In the genomic region with DNA sequence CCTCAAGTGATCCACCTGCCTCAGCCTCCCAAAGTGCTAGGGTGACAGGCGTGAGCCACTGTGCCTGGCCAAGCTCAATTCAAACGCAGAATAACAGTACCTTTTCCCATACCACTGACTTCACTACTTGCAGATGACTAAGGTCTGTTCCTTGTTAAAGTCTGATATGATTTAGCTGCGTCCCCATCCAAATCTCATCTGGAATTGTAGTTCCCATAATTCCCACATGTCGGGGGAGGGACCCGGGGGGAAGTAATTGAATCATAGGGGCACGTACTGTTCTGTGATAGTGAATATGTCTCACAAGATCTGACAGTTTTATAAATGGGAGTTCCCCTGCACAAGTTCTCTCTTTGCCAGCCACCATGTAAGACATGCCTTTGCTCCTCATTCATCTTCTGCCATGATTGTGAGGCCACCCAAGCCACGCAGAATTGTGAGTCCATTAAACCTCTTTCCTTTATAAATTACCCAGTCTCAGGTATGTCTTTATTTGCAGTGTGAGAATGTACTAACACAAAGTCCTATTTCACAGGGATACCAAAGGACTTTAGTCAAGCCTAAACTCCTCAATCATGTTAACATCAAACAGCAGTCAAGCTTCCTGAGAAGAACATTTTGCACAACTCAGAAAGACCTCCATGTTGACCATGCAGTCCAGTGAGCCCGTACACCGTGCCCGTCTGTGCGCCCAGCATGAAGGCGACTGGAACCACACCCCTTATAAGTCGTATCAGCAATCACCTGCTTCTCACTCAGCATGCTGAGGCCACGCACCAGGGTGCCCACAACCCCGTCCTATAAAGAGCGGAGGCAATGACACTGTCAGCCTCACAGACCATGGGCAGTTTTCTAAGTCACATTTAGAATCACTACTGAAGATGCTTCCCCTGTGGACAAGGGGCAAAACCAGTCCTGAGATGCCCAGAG, we compare ENCODE assay signal across 18 cellular contexts. TPM values are rescaled to one million over a fixed set of nuclear protein-coding genes. Genes with fewer than 3 reads are reported as not detected.
DNase-seq lines count a peak whose midpoint lies in the region; ATAC-seq, FAIRE-seq and TF ChIP-seq lines count a peak whose summit lies in the region.
"Had no signal": no experiment of that assay in that cellular context is flagged by ENCODE, and none has a peak within 500 bp of the region (broad histone marks: within the 10 kb centered on the region; RNA-seq: fewer than 3 reads in every experiment).

No MANE protein-coding gene starts in this region.

- no peak overlapping the region for H3K27ac Mint-ChIP-seq in endothelial cell (ENCODE audit: unreplicated experiment)
- H3K27ac Mint-ChIP-seq in stimulated activated naive B cell treated with anti-CD40 and anti-IgM and Interleukin-4, amounts not matched to agents 10 μg/mL and 1 μg/mL and 100 μg/mL, for 72 hours: peak overlapping the region; percentile 51
- H3K27ac Mint-ChIP-seq in CD4-positive, alpha-beta T cell: no peak overlapping the region
- H3K27ac Mint-ChIP-seq: HFFc6 had no signal

- H2AFZ ChIP-seq in HepG2 (ENCODE audit: low read length): no peak overlapping the region

- TF ChIP-seq CTCF in HepG2 (CRISPR knock-in tag; IDR thresholded peaks at IDR 0.05): no peak
- no peak for TF ChIP-seq CTCF in right lobe of liver (IDR thresholded peaks at IDR 0.05)
- no peak for TF ChIP-seq CTCF in HEK293 (tag by site-specific recombination; IDR thresholded peaks at IDR 0.05)
- TF ChIP-seq CTCF in endothelial cell (IDR thresholded peaks at IDR 0.05; ENCODE audit: unreplicated experiment): no peak
- TF ChIP-seq CTCF in CD4-positive, alpha-beta T cell (IDR thresholded peaks at IDR 0.05): no peak

- H3K4me2 ChIP-seq in HepG2 (ENCODE audit: low read depth, low read length): no peak overlapping the region; the same call in 1 of the 2 replicates
- H3K4me2 ChIP-seq: A549 had no signal

- peaks cover 13% of the 10 kb centered on the region for H3K4me1 Mint-ChIP-seq in endothelial cell (ENCODE audit: unreplicated experiment)
- peaks cover 43 to 53% of the 10 kb centered on the region in 2 donors for H3K4me1 Mint-ChIP-seq in stimulated activated naive B cell treated with anti-CD40 and anti-IgM and Interleukin-4, amounts not matched to agents 10 μg/mL and 1 μg/mL and 100 μg/mL, for 72 hours
- peaks cover 59% of the 10 kb centered on the region for H3K4me1 Mint-ChIP-seq in CD4-positive, alpha-beta T cell (ENCODE audit: low read depth)

- H3K4me3 ChIP-seq in HepG2 (replicated peaks in 1 of 3; ENCODE audit: insufficient read depth in 1 of 3, low read depth in 2 of 3, low read length in 3 of 3): no peak overlapping the region
- no peak overlapping the region for H3K4me3 ChIP-seq in right lobe of liver
- H3K4me3 ChIP-seq in HEK293 (ENCODE audit: low read depth, low read length): no peak overlapping the region
- H3K4me3 ChIP-seq: A549, K562, SK-N-MC had no signal

- no peaks in the 10 kb centered on the region for H3K27me3 ChIP-seq in HepG2 (ENCODE audit: control insufficient read depth in 1 of 2, insufficient read depth in 2 of 2, low read length in 2 of 2)
- no peaks in the 10 kb centered on the region for H3K27me3 ChIP-seq in right lobe of liver
- no peaks in the 10 kb centered on the region for H3K27me3 ChIP-seq in CD4-positive, alpha-beta T cell (ENCODE audit: control insufficient read depth, insufficient read depth, low read length)

- H3K9me3 ChIP-seq in HepG2 (ENCODE audit: low read length) (no peaks in the 10 kb centered on the region), right lobe of liver (no peaks in the 10 kb centered on the region), HEK293 (ENCODE audit: control insufficient read depth, insufficient read depth, low read depth, low read length) (no peaks in the 10 kb centered on the region)
- H3K9me3 ChIP-seq in CD4-positive, alpha-beta T cell (ENCODE audit: control insufficient read depth, low read length): peaks cover 11% of the 10 kb centered on the region
- H3K9me3 ChIP-seq: A549 had no signal

- peaks cover 12 to 45% of the 10 kb centered on the region in 2 experiments for H3K36me3 ChIP-seq in HepG2 (replicated peaks in 1 of 2; ENCODE audit: control insufficient read depth in 1 of 2, insufficient read depth in 2 of 2, low read length in 2 of 2)
- H3K36me3 ChIP-seq in right lobe of liver: no peaks in the 10 kb centered on the region
- no peaks in the 10 kb centered on the region; a peak in 1 of 3 replicates for H3K36me3 ChIP-seq in HEK293 (ENCODE audit: control insufficient read depth in 2 of 2, insufficient read depth in 1 of 2, low read length in 2 of 2)

- intact Hi-C loops in HepG2 (cut with micrococcal nuclease; ENCODE audit: unreplicated experiment) (no loop called here), right lobe of liver (cut with DNase I) (no loop called here)
- intact Hi-C loops in CD4-positive, alpha-beta T cell (cut with DNase I, micrococcal nuclease): no loop called here

- TF ChIP-seq EP300 in HepG2 (IDR thresholded peaks at IDR 0.05; ENCODE audit: low read depth in 2 of 2, low read length in 2 of 2) (no peak), HepG2 (CRISPR knock-in tag; IDR thresholded peaks at IDR 0.05; ENCODE audit: borderline replicate concordance) (no peak)

- peaks cover 21% of the 10 kb centered on the region for H3K36me3 Mint-ChIP-seq in endothelial cell (ENCODE audit: low read depth, unreplicated experiment)
- peaks cover 46 to 63% of the 10 kb centered on the region in 2 donors for H3K36me3 Mint-ChIP-seq in stimulated activated naive B cell treated with anti-CD40 and anti-IgM and Interleukin-4, amounts not matched to agents 10 μg/mL and 1 μg/mL and 100 μg/mL, for 72 hours
- peaks cover 69% of the 10 kb centered on the region for H3K36me3 Mint-ChIP-seq in CD4-positive, alpha-beta T cell (ENCODE audit: low read depth)

- CTCF ChIA-PET in HepG2 (lab: Yijun Ruan, JAX; ENCODE audit: low intra/inter-chr PET ratio, low total read pairs) (no interaction called here), HEK293 (lab: Yijun Ruan, JAX) (interaction anchor here (1.1 kb wide), 1 partner anchor 203 kb away, joined by 3 read pairs; no protein-coding TSS in a partner anchor)
- CTCF ChIA-PET in CD4-positive, alpha-beta T cell (lab: Charles Lee): no interaction called here

- peaks cover 59% of the 10 kb centered on the region for H3K4me1 ChIP-seq in HepG2 (ENCODE audit: insufficient read depth, low read length)
- peaks cover 0 to 3% (median 0%) of the 10 kb centered on the region in 4 donors for H3K4me1 ChIP-seq in right lobe of liver
- no peaks in the 10 kb centered on the region for H3K4me1 ChIP-seq in HEK293 (ENCODE audit: control insufficient read depth, insufficient read depth, low read length)
- H3K4me1 ChIP-seq: A549 had no signal

- no peak for TF ChIP-seq POLR2A in HepG2 (IDR thresholded peaks at IDR 0.05; ENCODE audit: insufficient read depth in 1 of 2, low read depth in 2 of 2, low read length in 2 of 2)
- no peak for TF ChIP-seq POLR2A in right lobe of liver (IDR thresholded peaks at IDR 0.05)

- H3K9me3 Mint-ChIP-seq in endothelial cell (ENCODE audit: unreplicated experiment): no peaks in the 10 kb centered on the region
- peaks cover 8 to 10% of the 10 kb centered on the region in 2 donors for H3K9me3 Mint-ChIP-seq in stimulated activated naive B cell treated with anti-CD40 and anti-IgM and Interleukin-4, amounts not matched to agents 10 μg/mL and 1 μg/mL and 100 μg/mL, for 72 hours
- H3K9me3 Mint-ChIP-seq in CD4-positive, alpha-beta T cell: peaks cover 3% of the 10 kb centered on the region

- BruUV-seq in HepG2 (replicated peaks; lab: Mats Ljungman, UMichigan): no TSS peak

- TF ChIP-seq RAD21 in HepG2 (CRISPR knock-in tag; IDR thresholded peaks at IDR 0.05): no peak

- POLR2A ChIA-PET in HepG2 (lab: Yijun Ruan, JAX) (interaction anchor here (2.8 kb wide), 1 partner anchor 11 kb away, joined by 12 read pairs; no protein-coding TSS in a partner anchor), HEK293 (lab: Yijun Ruan, JAX) (no interaction called here)
- POLR2A ChIA-PET in CD4-positive, alpha-beta T cell (lab: Charles Lee): interaction anchor here (1.9 kb wide), 1 partner anchor 14 kb away, joined by 5 read pairs; no protein-coding TSS in a partner anchor

- H3K79me2 ChIP-seq in HepG2 (ENCODE audit: insufficient read depth, low read length): peaks cover 92% of the 10 kb centered on the region

- no peak for FAIRE-seq in HepG2 (lab: Jason Lieb, UNC)
- FAIRE-seq: A549, K562, RCC 7860 had no signal

- peak overlapping the region; percentile 31 for H3K4me3 Mint-ChIP-seq in endothelial cell (ENCODE audit: unreplicated experiment)
- no peak overlapping the region for H3K4me3 Mint-ChIP-seq in stimulated activated naive B cell treated with anti-CD40 and anti-IgM and Interleukin-4, amounts not matched to agents 10 μg/mL and 1 μg/mL and 100 μg/mL, for 72 hours
- H3K4me3 Mint-ChIP-seq in CD4-positive, alpha-beta T cell: no peak overlapping the region
- H3K4me3 Mint-ChIP-seq: HFFc6 had no signal

- WGBS in HepG2 (ENCODE audit: low lambda C conversion rate): 96% methylated on average over 12 of the region's 16 CpGs
- WGBS in right lobe of liver (ENCODE audit: insufficient coverage, low coverage, low lambda C conversion rate, missing lambda C conversion rate): 95% methylated on average over 16 of the region's 16 CpGs

- H3K27ac ChIP-seq in HepG2 (ENCODE audit: extremely low read length, insufficient read depth, low read length) (no peak overlapping the region), right lobe of liver (no peak overlapping the region), HEK293 (ENCODE audit: extremely low read depth, low read depth, low read length) (no peak overlapping the region)
- H3K27ac ChIP-seq in CD4-positive, alpha-beta T cell (ENCODE audit: low read depth, low read length): no peak overlapping the region
- H3K27ac ChIP-seq: A549, SK-N-MC had no signal

- DNase-seq in HepG2 (ENCODE audit: low spot score) (no peak), right lobe of liver (no peak), endothelial cell (ENCODE audit: low spot score) (no peak), cortex of kidney (lab: John Stamatoyannopoulos, UW) (no peak)
- DNase-seq in stimulated activated naive B cell treated with anti-CD40 and anti-IgM and Interleukin-4, amounts not matched to agents 10 μg/mL and 1 μg/mL and 100 μg/mL, for 72 hours: no peak
- DNase-seq in CD4-positive, alpha-beta T cell: no peak
- DNase-seq: C1 segment of cervical spinal cord; DMS79; HFFc6; NCI-H1105; NCI-H1694; NK-92 treated with Interleukin-12 subunit alpha and Interleukin-12 subunit beta, amount 100 ng/mL, for 24 hours had no signal

- in situ Hi-C loops in HepG2 (cut with HindIII; ENCODE audit: extremely low pct_ligation_motif_present, low pct_unique_long_range_greater_than_20kb): no loop called here

- H3K9ac ChIP-seq in HepG2 (ENCODE audit: insufficient read depth, low read depth, low read length): no peak overlapping the region

- peaks cover 3% of the 10 kb centered on the region for H3K27me3 Mint-ChIP-seq in endothelial cell (ENCODE audit: unreplicated experiment)
- H3K27me3 Mint-ChIP-seq in stimulated activated naive B cell treated with anti-CD40 and anti-IgM and Interleukin-4, amounts not matched to agents 10 μg/mL and 1 μg/mL and 100 μg/mL, for 72 hours: no peaks in the 10 kb centered on the region
- H3K27me3 Mint-ChIP-seq in CD4-positive, alpha-beta T cell: no peaks in the 10 kb centered on the region

- ATAC-seq in HepG2 (peak; percentile 18; the same call in 1 of the 3 replicates), right lobe of liver (no peak), HG02642 (IDR thresholded peaks at IDR 0.05; ENCODE audit: poor library complexity, unreplicated experiment) (no peak)
- no peak for ATAC-seq in stimulated activated naive B cell treated with anti-CD40 and anti-IgM and Interleukin-4, amounts not matched to agents 10 μg/mL and 1 μg/mL and 100 μg/mL, for 72 hours (replicated peaks)
- ATAC-seq in CD4-positive, alpha-beta T cell (ENCODE audit: poor library complexity): no peak
- ATAC-seq: A549, K562 had no signal

- H4K20me1 ChIP-seq in HepG2 (ENCODE audit: insufficient read depth, low read length): peaks cover 32% of the 10 kb centered on the region

RNA-seq across cellular contexts. Expression of gene FOXN3, which starts 36.9 kb away (rescaled TPM):
- 32.4 and 42.4 TPM in 2 replicates for total RNA-seq in HepG2 (2016; rRNA removed; fragmentation: Illumina TruSeq; extraction: Trizol)
- 21.8 and 24.1 TPM in 2 replicates for total RNA-seq in HepG2 (2016; cell fraction: cytosol; rRNA removed; fragmentation: Illumina TruSeq; extraction: Trizol; ENCODE audit: low read depth)
- 31.8 and 34.4 TPM in 2 replicates for total RNA-seq in HepG2 (2016; cell fraction: insoluble cytoplasmic fraction; rRNA removed; fragmentation: Illumina TruSeq; extraction: Trizol)
- 34.0 and 40.7 TPM in 2 replicates for total RNA-seq in HepG2 (2016; cell fraction: membrane; rRNA removed; fragmentation: Illumina TruSeq; extraction: Trizol)
- total RNA-seq in HepG2 (2016; cell fraction: nucleus; rRNA removed; fragmentation: Illumina TruSeq; extraction: Trizol): 56.5 and 60.0 TPM in 2 replicates
- polyA plus RNA-seq in HepG2 (2011; rRNA removed): 64.7 and 70.2 TPM in 2 replicates
- polyA plus RNA-seq in HepG2 (2011; cell fraction: cytosol; rRNA removed): 47.5 and 57.5 TPM in 2 replicates
- 59.1 and 68.8 TPM in 2 replicates for polyA plus RNA-seq in HepG2 (2011; cell fraction: nucleus; rRNA removed)
- polyA plus RNA-seq in HepG2 (2012): 75.4 and 83.5 TPM in 2 replicates
- 12.3 and 14.4 TPM in 2 replicates for polyA plus RNA-seq in HepG2 (2016; cell fraction: cytosol; fragmentation: Illumina TruSeq; extraction: Trizol; ENCODE audit: low read depth)
- 34.1 and 37.2 TPM in 2 replicates for polyA plus RNA-seq in HepG2 (2016; cell fraction: insoluble cytoplasmic fraction; fragmentation: Illumina TruSeq; extraction: Trizol; ENCODE audit: low read depth)
- polyA plus RNA-seq in HepG2 (2016; cell fraction: membrane; fragmentation: Illumina TruSeq; extraction: Trizol; ENCODE audit: low read depth): 22.0 and 25.1 TPM in 2 replicates
- 26.9 and 29.4 TPM in 2 replicates for polyA plus RNA-seq in HepG2 (2016; cell fraction: nucleus; fragmentation: Illumina TruSeq; extraction: Trizol; ENCODE audit: insufficient read depth, low read depth)
- polyA minus RNA-seq in HepG2 (2011; rRNA and poly(A)+ RNA removed; ENCODE audit: low replicate concordance): 33.5 and 214 TPM in 2 replicates
- polyA minus RNA-seq in HepG2 (2011; cell fraction: cytosol; rRNA and poly(A)+ RNA removed): 84.8 and 100 TPM in 2 replicates
- 187 and 226 TPM in 2 replicates for polyA minus RNA-seq in HepG2 (2011; cell fraction: nucleus; rRNA and poly(A)+ RNA removed)
- 10 to 100 TPM; 41.5 to 74.2 (median 55.8) TPM for total RNA-seq in right lobe of liver
- 108 TPM for total RNA-seq in endothelial cell (ENCODE audit: unreplicated experiment)
- total RNA-seq in CD4-positive, alpha-beta T cell: 100 to 1,000 TPM; 124 to 127 TPM

Comparison
In these comparisons a context has a peak if more than half of its experiments do, and no peak if none do; other contexts are left out.
1. Of the 63 proteins assayed by ChIP-seq in both HepG2 and HEK293: peak only in HepG2: none; only in HEK293: SETDB1; in both: none; in neither: 62.